In the genomic region with DNA sequence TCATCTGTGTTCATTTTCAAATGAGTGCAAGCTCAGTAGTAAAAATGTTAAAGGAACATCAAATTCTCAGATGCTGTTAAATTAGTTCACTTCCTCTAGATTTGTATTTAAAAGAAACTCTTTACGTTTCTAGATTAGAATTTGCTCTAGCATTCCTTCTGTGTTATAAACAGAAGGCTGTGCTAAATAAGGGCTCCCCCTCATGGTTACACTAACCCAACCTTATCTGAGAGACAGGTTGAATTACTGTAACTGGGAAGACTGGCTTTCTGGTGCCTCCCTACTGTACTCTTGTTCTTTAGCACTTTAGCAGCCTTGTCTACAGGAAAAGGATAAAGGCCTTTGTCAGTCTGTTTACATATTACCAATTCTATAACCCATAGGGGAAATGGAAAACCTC, we compare ENCODE assay signal across 9 cellular contexts. TPM values are rescaled to one million over a fixed set of nuclear protein-coding genes. Genes with fewer than 3 reads are reported as not detected.
DNase-seq lines count a peak whose midpoint lies in the region; ATAC-seq and TF ChIP-seq lines count a peak whose summit lies in the region.
"Had no signal": no experiment of that assay in that cellular context is flagged by ENCODE, and none has a peak within 500 bp of the region (broad histone marks: within the 10 kb centered on the region; RNA-seq: fewer than 3 reads in every experiment).

No MANE protein-coding gene starts in this region.

- ATAC-seq in HG03432 (IDR thresholded peaks at IDR 0.05; ENCODE audit: unreplicated experiment) (peak; percentile 53), HG03097 (IDR thresholded peaks at IDR 0.05; ENCODE audit: low FRiP score, unreplicated experiment) (no peak), left ventricle myocardium superior (no peak)
- ATAC-seq: right cardiac atrium had no signal

- in situ Hi-C loops in SK-MEL-5 (cut with HindIII; ENCODE audit: low pct_unique_long_range_greater_than_20kb, low sequenced_read_pairs) = no loop called here

- H3K4me3 ChIP-seq in AG10803 (ENCODE audit: low read length) = no peak overlapping the region

- peak; percentile 29 for DNase-seq in AG10803 (ENCODE audit: low read depth)
- peak; percentile 27 for DNase-seq in SK-MEL-5 (ENCODE audit: low read depth, low spot score)
- DNase-seq in glomerular visceral epithelial cell (ENCODE audit: extremely low spot score) = peak; percentile 5
- no peak for DNase-seq in stimulated activated CD8-positive, alpha-beta memory T cell treated with anti-CD3 and anti-CD28 coated beads, Interleukin-4, amount 100 ng/mL, for 48 hours
- no peak for DNase-seq in UCSD-AML1 (lab: John Stamatoyannopoulos, UW; ENCODE audit: unreplicated experiment)
- DNase-seq in left ventricle myocardium superior = no peak
- DNase-seq: right cardiac atrium had no signal

- intact Hi-C loops in left ventricle myocardium superior (cut with micrococcal nuclease) = no loop called here

- peak; percentile 54 for TF ChIP-seq CTCF in AG10803 (conservative IDR thresholded peaks at IDR 0.05; ENCODE audit: low read length)

RNA-seq across cellular contexts. Expression of gene RXFP1, which starts 56.8 kb away (rescaled TPM):
- total RNA-seq in SK-MEL-5 (2014; rRNA removed; shearing (Covaris generic)) = 0.24 TPM in 1 of 2 replicates, not detected in the other
- polyA plus RNA-seq in SK-MEL-5 (2015; cell fraction: cytosol; rRNA removed) = not detected in 2 replicates
- polyA plus RNA-seq in SK-MEL-5 (2015; cell fraction: nucleus; rRNA removed) = not detected in 2 replicates
- not detected for total RNA-seq in left ventricle myocardium superior

Comparison
In these comparisons a context has a peak if more than half of its experiments do, and no peak if none do; other contexts are left out.
1. DNase-seq: peak in AG10803 (single experiment), SK-MEL-5 (single experiment) and glomerular visceral epithelial cell (single experiment); none in stimulated activated CD8-positive, alpha-beta memory T cell treated with anti-CD3 and anti-CD28 coated beads, Interleukin-4, amount 100 ng/mL, for 48 hours (single experiment), UCSD-AML1 (single experiment) and left ventricle myocardium superior (single experiment).